Comparison of ENCODE assay signal across 8 cellular contexts in the genomic region with DNA sequence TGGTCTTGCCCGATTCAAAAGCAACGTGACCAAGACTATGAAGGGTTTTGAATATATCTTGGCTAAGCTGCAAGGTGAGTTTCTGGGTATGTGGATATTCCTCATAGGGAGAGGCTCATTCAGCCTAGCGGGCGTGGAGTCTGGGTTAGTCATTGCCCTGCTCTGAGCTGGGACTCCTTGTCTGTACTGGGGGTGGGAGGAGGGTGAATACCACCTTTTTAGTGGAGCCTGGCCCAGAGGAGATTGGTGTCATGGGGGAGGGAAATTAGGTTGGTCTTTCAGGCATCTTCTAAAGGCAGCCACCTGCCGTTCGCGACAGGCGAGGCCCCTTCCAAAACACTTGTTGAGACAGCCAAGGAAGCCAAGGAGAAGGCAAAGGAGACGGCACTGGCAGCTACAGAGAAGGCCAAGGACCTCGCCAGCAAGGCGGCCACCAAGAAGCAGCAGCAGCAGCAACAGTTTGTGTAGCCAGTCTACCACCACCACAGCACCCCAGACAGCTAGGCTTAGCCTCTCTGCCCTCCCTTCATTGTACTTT. TPM values are rescaled to one million over a fixed set of nuclear protein-coding genes. Genes with fewer than 3 reads are reported as not detected.
A peak's percentile ranks its signal among the peaks of the same experiment; 100 is the strongest.
DNase-seq lines count a peak whose midpoint lies in the region; ATAC-seq and TF ChIP-seq lines count a peak whose summit lies in the region.
"Not testable (repeated sequence)": the region's sequence is repeated elsewhere in the genome, so short reads cannot be mapped to it uniquely, and the experiment has no call there.

No MANE protein-coding gene starts in this region.

- in situ Hi-C loops in GM13976 (cut with MboI; ENCODE audit: low sequenced_read_pairs, unreplicated experiment) = not testable (repeated sequence)

- not testable (repeated sequence) for TF ChIP-seq CTCF in 22Rv1 (IDR thresholded peaks at IDR 0.05); GM13976 (IDR thresholded peaks at IDR 0.05; ENCODE audit: borderline replicate concordance, control extremely low read depth, extremely low read depth, insufficient read depth, missing control alignments); PC-3 (conservative IDR thresholded peaks at IDR 0.05; ENCODE audit: low read depth, low read length); activated CD8-positive, alpha-beta T cell treated with anti-CD3 and anti-CD28 coated beads for 36 hours (IDR thresholded peaks at IDR 0.05); endothelial cell (IDR thresholded peaks at IDR 0.05; ENCODE audit: unreplicated experiment)

- peak overlapping the region; percentile 98 for H3K4me3 Mint-ChIP-seq in activated CD8-positive, alpha-beta T cell treated with anti-CD3 and anti-CD28 coated beads for 36 hours
- not testable (repeated sequence) for H3K4me3 Mint-ChIP-seq in activated naive CD8-positive, alpha-beta T cell treated with anti-CD3 and anti-CD28 coated beads, Interleukin-2, amount 50 U/mL, for 24 hours
- H3K4me3 Mint-ChIP-seq in endothelial cell (ENCODE audit: unreplicated experiment) (peak overlapping the region; percentile 69), memory B cell (peak overlapping the region; percentile 32)

- not testable (repeated sequence) for H3K27me3 ChIP-seq in PC-3 (ENCODE audit: low read length); skeletal muscle satellite cell (ENCODE audit: control insufficient read depth, insufficient read depth, low read length)

- peaks cover 50% of the 10 kb centered on the region for H3K4me1 Mint-ChIP-seq in activated CD8-positive, alpha-beta T cell treated with anti-CD3 and anti-CD28 coated beads for 36 hours (ENCODE audit: low read depth)
- peaks cover 59% of the 10 kb centered on the region for H3K4me1 Mint-ChIP-seq in activated naive CD8-positive, alpha-beta T cell treated with anti-CD3 and anti-CD28 coated beads, Interleukin-2, amount 50 U/mL, for 24 hours
- H3K4me1 Mint-ChIP-seq in endothelial cell (ENCODE audit: unreplicated experiment) (peaks cover 52% of the 10 kb centered on the region), memory B cell (peaks cover 56% of the 10 kb centered on the region)

- not testable (repeated sequence) for H3K9me3 ChIP-seq in PC-3 (ENCODE audit: low read length); skeletal muscle satellite cell (replicated peaks; ENCODE audit: low read length)

- peaks cover 24% of the 10 kb centered on the region for H4K20me1 ChIP-seq in PC-3 (ENCODE audit: low read length)

- H3K9me3 Mint-ChIP-seq in activated CD8-positive, alpha-beta T cell treated with anti-CD3 and anti-CD28 coated beads for 36 hours; activated naive CD8-positive, alpha-beta T cell treated with anti-CD3 and anti-CD28 coated beads, Interleukin-2, amount 50 U/mL, for 24 hours; endothelial cell (ENCODE audit: unreplicated experiment); memory B cell: not testable (repeated sequence)

- POLR2A ChIA-PET in PC-3 (lab: Charles Lee; ENCODE audit: unreplicated experiment); activated CD8-positive, alpha-beta T cell treated with anti-CD3 and anti-CD28 coated beads for 36 hours (lab: Charles Lee): not testable (repeated sequence)

- intact Hi-C loops in PC-3 (cut with micrococcal nuclease); activated CD8-positive, alpha-beta T cell treated with anti-CD3 and anti-CD28 coated beads for 36 hours (cut with micrococcal nuclease): not testable (repeated sequence)

- H3K4me1 ChIP-seq in PC-3 (ENCODE audit: insufficient read depth, low read length) = peaks cover 45% of the 10 kb centered on the region
- peaks cover 51% of the 10 kb centered on the region for H3K4me1 ChIP-seq in skeletal muscle satellite cell (ENCODE audit: control insufficient read depth, insufficient read depth, low read length)

- peak overlapping the region; percentile 40 for H3K27ac Mint-ChIP-seq in activated CD8-positive, alpha-beta T cell treated with anti-CD3 and anti-CD28 coated beads for 36 hours
- H3K27ac Mint-ChIP-seq in activated naive CD8-positive, alpha-beta T cell treated with anti-CD3 and anti-CD28 coated beads, Interleukin-2, amount 50 U/mL, for 24 hours = peak overlapping the region; percentile 93
- not testable (repeated sequence) for H3K27ac Mint-ChIP-seq in endothelial cell (ENCODE audit: unreplicated experiment); memory B cell

- not testable (repeated sequence) for H3K9me2 ChIP-seq in PC-3 (replicated peaks; ENCODE audit: low read length)

- not testable (repeated sequence) for BruUV-seq in PC-3 (replicated peaks; lab: Mats Ljungman, UMichigan)

- H3K4me3 ChIP-seq in PC-3 (ENCODE audit: low read length) = peak overlapping the region; percentile 86
- H3K4me3 ChIP-seq in skeletal muscle satellite cell (ENCODE audit: low read length) = not testable (repeated sequence)

- H3K36me3 ChIP-seq in PC-3 (ENCODE audit: low read depth, low read length) (peaks cover 18% of the 10 kb centered on the region; the same call in 1 of the 2 replicates), skeletal muscle satellite cell (ENCODE audit: insufficient read depth, low read length) (peaks cover 41% of the 10 kb centered on the region)

- DNase-seq in GM13976 (ENCODE audit: low spot score) (peak; percentile 5), PC-3 (peak; percentile 59)
- not testable (repeated sequence) for DNase-seq in activated CD8-positive, alpha-beta T cell treated with anti-CD3 and anti-CD28 coated beads for 36 hours; activated naive CD8-positive, alpha-beta T cell treated with anti-CD3 and anti-CD28 coated beads, Interleukin-2, amount 50 U/mL, for 24 hours; endothelial cell (ENCODE audit: low spot score); memory B cell (ENCODE audit: low spot score in 2 of 2)

- H3K4me2 ChIP-seq in PC-3 (ENCODE audit: low read length) (peak overlapping the region; percentile 97), skeletal muscle satellite cell (ENCODE audit: low read length) (peak overlapping the region; percentile 84)

- H3F3A ChIP-seq in PC-3 (ENCODE audit: low read length, unreplicated experiment) = not testable (repeated sequence)

- not testable (repeated sequence) for H2AFZ ChIP-seq in PC-3 (ENCODE audit: low read length)

- CTCF ChIA-PET in PC-3 (lab: Charles Lee) = not testable (repeated sequence)
- CTCF ChIA-PET in activated CD8-positive, alpha-beta T cell treated with anti-CD3 and anti-CD28 coated beads for 36 hours (lab: Charles Lee) = interaction anchor here (1.0 to 1.3 kb wide), 3 partner anchors 10 to 151 kb away, joined by 3 to 4 read pairs (median 4); no protein-coding TSS in a partner anchor

- ATAC-seq in PC-3; activated CD8-positive, alpha-beta T cell treated with anti-CD3 and anti-CD28 coated beads for 36 hours; activated naive CD8-positive, alpha-beta T cell treated with anti-CD3 and anti-CD28 coated beads, Interleukin-2, amount 50 U/mL, for 24 hours; memory B cell (ENCODE audit: low read depth): not testable (repeated sequence)

- H3K9ac ChIP-seq in PC-3 (ENCODE audit: low read length); skeletal muscle satellite cell (ENCODE audit: low read depth, low read length): not testable (repeated sequence)

- peaks cover 46% of the 10 kb centered on the region for H3K36me3 Mint-ChIP-seq in activated CD8-positive, alpha-beta T cell treated with anti-CD3 and anti-CD28 coated beads for 36 hours (ENCODE audit: low read depth)
- peaks cover 39% of the 10 kb centered on the region for H3K36me3 Mint-ChIP-seq in activated naive CD8-positive, alpha-beta T cell treated with anti-CD3 and anti-CD28 coated beads, Interleukin-2, amount 50 U/mL, for 24 hours (ENCODE audit: low read depth)
- peaks cover 33% of the 10 kb centered on the region for H3K36me3 Mint-ChIP-seq in endothelial cell (ENCODE audit: low read depth, unreplicated experiment)
- H3K36me3 Mint-ChIP-seq in memory B cell = not testable (repeated sequence)

- H3K27ac ChIP-seq in 22Rv1 = peak overlapping the region; percentile 85
- H3K27ac ChIP-seq in PC-3 (ENCODE audit: low read length) = peak overlapping the region; percentile 18; the same call in 1 of the 2 replicates

- peaks cover 65% of the 10 kb centered on the region for H3K79me2 ChIP-seq in PC-3 (ENCODE audit: low read length)

- H3K27me3 Mint-ChIP-seq in activated CD8-positive, alpha-beta T cell treated with anti-CD3 and anti-CD28 coated beads for 36 hours; activated naive CD8-positive, alpha-beta T cell treated with anti-CD3 and anti-CD28 coated beads, Interleukin-2, amount 50 U/mL, for 24 hours; memory B cell: not testable (repeated sequence)
- peaks cover 39% of the 10 kb centered on the region for H3K27me3 Mint-ChIP-seq in endothelial cell (ENCODE audit: unreplicated experiment)

RNA-seq across cellular contexts. Expression of gene PRELID1, which starts 2.6 kb away (rescaled TPM):
- total RNA-seq in PC-3 (2014; rRNA removed) (496 and 505 TPM in 2 replicates), endothelial cell (ENCODE audit: unreplicated experiment) (198 TPM)
- 100 to 1,000 TPM; 222 to 233 TPM for total RNA-seq in activated CD8-positive, alpha-beta T cell treated with anti-CD3 and anti-CD28 coated beads for 36 hours
- 135 and 214 TPM in 2 replicates for total RNA-seq in skeletal muscle satellite cell (2012; rRNA removed)

RNA-seq across cellular contexts. Expression of gene RAB24, which starts 2.7 kb away (rescaled TPM):
- total RNA-seq in PC-3 (2014; rRNA removed) (40.3 and 41.1 TPM in 2 replicates), endothelial cell (ENCODE audit: unreplicated experiment) (15.9 TPM)
- 10 to 100 TPM; 26.6 TPM for total RNA-seq in activated CD8-positive, alpha-beta T cell treated with anti-CD3 and anti-CD28 coated beads for 36 hours
- 9.6 TPM in 2 replicates for total RNA-seq in skeletal muscle satellite cell (2012; rRNA removed)

RNA-seq across cellular contexts. Expression of gene MXD3, which starts 5.5 kb away (rescaled TPM):
- total RNA-seq in PC-3 (2014; rRNA removed) = 45.7 and 55.1 TPM in 2 replicates
- 10 to 100 TPM; 19.3 to 25.1 TPM for total RNA-seq in activated CD8-positive, alpha-beta T cell treated with anti-CD3 and anti-CD28 coated beads for 36 hours
- 6.4 TPM for total RNA-seq in endothelial cell (ENCODE audit: unreplicated experiment)
- 2.3 and 3.5 TPM in 2 replicates for total RNA-seq in skeletal muscle satellite cell (2012; rRNA removed)

RNA-seq across cellular contexts. Expression of gene LMAN2, which starts 45.3 kb away (rescaled TPM):
- total RNA-seq in PC-3 (2014; rRNA removed) (310 and 369 TPM in 2 replicates), endothelial cell (ENCODE audit: unreplicated experiment) (137 TPM)
- total RNA-seq in activated CD8-positive, alpha-beta T cell treated with anti-CD3 and anti-CD28 coated beads for 36 hours = 10 to 100 TPM; 79.9 to 87.5 TPM
- 285 and 302 TPM in 2 replicates for total RNA-seq in skeletal muscle satellite cell (2012; rRNA removed)

RNA-seq across cellular contexts. Expression of gene RGS14, which starts 51.6 kb away (rescaled TPM):
- total RNA-seq in PC-3 (2014; rRNA removed) (32.3 TPM in 2 replicates), endothelial cell (ENCODE audit: unreplicated experiment) (21.8 TPM)
- total RNA-seq in activated CD8-positive, alpha-beta T cell treated with anti-CD3 and anti-CD28 coated beads for 36 hours = 10 to 100 TPM; 50.4 to 52.5 TPM
- 4.6 and 7.2 TPM in 2 replicates for total RNA-seq in skeletal muscle satellite cell (2012; rRNA removed)
